1 cellular context compared by ENCODE assay signal in genomic region chr2:106030287-106031268, GRCh38.
TF ChIP-seq lines count a peak whose summit lies in the region.

No MANE protein-coding gene starts in this region.

TF ChIP-seq in HepG2, 621 proteins besides CTCF, POLR2A, EP300 and RAD21 (continued from another document and continues in another):
- TF ChIP-seq ZBTB40 (IDR thresholded peaks at IDR 0.05) (no peak), ZBTB40 (CRISPR knock-in tag; IDR thresholded peaks at IDR 0.05) (peak; percentile 56), ZNF782 (CRISPR knock-in tag; IDR thresholded peaks at IDR 0.05; ENCODE audit: borderline replicate concordance) (peak; percentile 49; the same call in 1 of the 2 replicates), ZFP36 (IDR thresholded peaks at IDR 0.05; ENCODE audit: borderline replicate concordance, low read depth, low read length, partially characterized antibody) (no peak), KAT8 (CRISPR knock-in tag; IDR thresholded peaks at IDR 0.05) (peak; percentile 87; the same call in 1 of the 2 replicates), NCOR1 (IDR thresholded peaks at IDR 0.05; ENCODE audit: borderline replicate concordance, low read length) (peak; percentile 99), MYNN (CRISPR knock-in tag; IDR thresholded peaks at IDR 0.05; ENCODE audit: low read depth) (no peak), ZNF343 (CRISPR knock-in tag; IDR thresholded peaks at IDR 0.05) (no peak), ZBTB3 (CRISPR knock-in tag; IDR thresholded peaks at IDR 0.05; ENCODE audit: borderline replicate concordance, low read depth) (peak; percentile 89; the same call in 1 of the 2 replicates), TOPORS (CRISPR knock-in tag; IDR thresholded peaks at IDR 0.05) (peak; percentile 61; the same call in 1 of the 2 replicates), MED8 (CRISPR knock-in tag; IDR thresholded peaks at IDR 0.05; ENCODE audit: insufficient replicate concordance) (no peak), TBL1XR1 (IDR thresholded peaks at IDR 0.05; ENCODE audit: borderline replicate concordance, low read length, partially characterized antibody) (peak; percentile 95), NFE2L2 (IDR thresholded peaks at IDR 0.05; ENCODE audit: low read length) (no peak), ZNF251 (CRISPR knock-in tag; IDR thresholded peaks at IDR 0.05) (no peak), ZNF674 (CRISPR knock-in tag; IDR thresholded peaks at IDR 0.05; ENCODE audit: low read depth) (no peak), HNRNPLL (IDR thresholded peaks at IDR 0.05; ENCODE audit: low read depth, low read length, poor library complexity, severe bottlenecking) (no peak), KIAA2018 (CRISPR knock-in tag; IDR thresholded peaks at IDR 0.05; ENCODE audit: borderline replicate concordance) (no peak), ZNF24 (IDR thresholded peaks at IDR 0.05) (peak; percentile 49; the same call in 1 of the 2 replicates), KMT2B (CRISPR knock-in tag; IDR thresholded peaks at IDR 0.05) (peak; percentile 69), PATZ1 (CRISPR knock-in tag; IDR thresholded peaks at IDR 0.05) (peak; percentile 93), KAT7 (CRISPR knock-in tag; IDR thresholded peaks at IDR 0.05; ENCODE audit: borderline replicate concordance) (0 out of 2 replicates have a peak, but pooled peaks have one; percentile 42), CERS6 (CRISPR knock-in tag; IDR thresholded peaks at IDR 0.05) (no peak)
- TF ChIP-seq, protein P1, sequence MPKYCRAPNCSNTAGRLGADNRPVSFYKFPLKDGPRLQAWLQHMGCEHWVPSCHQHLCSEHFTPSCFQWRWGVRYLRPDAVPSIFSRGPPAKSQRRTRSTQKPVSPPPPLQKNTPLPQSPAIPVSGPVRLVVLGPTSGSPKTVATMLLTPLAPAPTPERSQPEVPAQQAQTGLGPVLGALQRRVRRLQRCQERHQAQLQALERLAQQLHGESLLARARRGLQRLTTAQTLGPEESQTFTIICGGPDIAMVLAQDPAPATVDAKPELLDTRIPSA (CRISPR knock-in tag; IDR thresholded peaks at IDR 0.05; ENCODE audit: borderline replicate concordance): no peak
- TF ChIP-seq, protein P2, sequence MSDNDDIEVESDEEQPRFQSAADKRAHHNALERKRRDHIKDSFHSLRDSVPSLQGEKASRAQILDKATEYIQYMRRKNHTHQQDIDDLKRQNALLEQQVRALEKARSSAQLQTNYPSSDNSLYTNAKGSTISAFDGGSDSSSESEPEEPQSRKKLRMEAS (IDR thresholded peaks at IDR 0.05): peak; percentile 62
- TF ChIP-seq, protein P3, sequence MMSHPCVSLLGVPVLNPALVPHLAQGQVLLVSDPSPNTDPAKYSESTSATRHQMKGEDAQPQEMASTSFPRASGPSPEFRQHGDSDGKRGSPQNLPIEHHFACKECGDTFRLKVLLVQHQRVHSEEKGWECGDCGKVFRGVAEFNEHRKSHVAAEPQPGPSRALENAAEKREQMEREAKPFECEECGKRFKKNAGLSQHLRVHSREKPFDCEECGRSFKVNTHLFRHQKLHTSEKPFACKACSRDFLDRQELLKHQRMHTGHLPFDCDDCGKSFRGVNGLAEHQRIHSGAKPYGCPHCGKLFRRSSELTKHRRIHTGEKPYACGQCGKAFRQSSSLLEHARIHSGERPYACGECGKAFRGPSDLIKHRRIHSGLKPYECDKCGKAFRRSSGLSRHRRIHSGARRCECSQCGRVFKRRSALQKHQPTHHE (CRISPR knock-in tag; IDR thresholded peaks at IDR 0.05; ENCODE audit: borderline replicate concordance): peak; percentile 48; the same call in 1 of the 2 replicates
- TF ChIP-seq, protein P4, sequence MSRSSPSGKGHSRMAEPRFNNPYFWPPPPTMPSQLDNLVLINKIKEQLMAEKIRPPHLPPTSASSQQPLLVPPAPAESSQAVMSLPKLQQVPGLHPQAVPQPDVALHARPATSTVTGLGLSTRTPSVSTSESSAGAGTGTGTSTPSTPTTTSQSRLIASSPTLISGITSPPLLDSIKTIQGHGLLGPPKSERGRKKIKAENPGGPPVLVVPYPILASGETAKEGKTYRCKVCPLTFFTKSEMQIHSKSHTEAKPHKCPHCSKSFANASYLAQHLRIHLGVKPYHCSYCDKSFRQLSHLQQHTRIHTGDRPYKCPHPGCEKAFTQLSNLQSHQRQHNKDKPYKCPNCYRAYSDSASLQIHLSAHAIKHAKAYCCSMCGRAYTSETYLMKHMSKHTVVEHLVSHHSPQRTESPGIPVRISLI (CRISPR knock-in tag; IDR thresholded peaks at IDR 0.05; ENCODE audit: borderline replicate concordance): peak; percentile 57; the same call in 1 of the 2 replicates
- TF ChIP-seq, protein P5, sequence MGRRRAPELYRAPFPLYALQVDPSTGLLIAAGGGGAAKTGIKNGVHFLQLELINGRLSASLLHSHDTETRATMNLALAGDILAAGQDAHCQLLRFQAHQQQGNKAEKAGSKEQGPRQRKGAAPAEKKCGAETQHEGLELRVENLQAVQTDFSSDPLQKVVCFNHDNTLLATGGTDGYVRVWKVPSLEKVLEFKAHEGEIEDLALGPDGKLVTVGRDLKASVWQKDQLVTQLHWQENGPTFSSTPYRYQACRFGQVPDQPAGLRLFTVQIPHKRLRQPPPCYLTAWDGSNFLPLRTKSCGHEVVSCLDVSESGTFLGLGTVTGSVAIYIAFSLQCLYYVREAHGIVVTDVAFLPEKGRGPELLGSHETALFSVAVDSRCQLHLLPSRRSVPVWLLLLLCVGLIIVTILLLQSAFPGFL (CRISPR knock-in tag; IDR thresholded peaks at IDR 0.05): no peak
